Comparison of ENCODE assay signal across 2 cellular contexts in genomic region chr6:136499370-136499769, GRCh38.
A peak's percentile ranks its signal among the peaks of the same experiment; 100 is the strongest.
TF ChIP-seq lines count a peak whose summit lies in the region.

No MANE protein-coding gene starts in this region.

TF ChIP-seq in GM23338, 12 proteins besides CTCF, POLR2A, EP300 and RAD21 (continued from another document):
- TF ChIP-seq JUNB (IDR thresholded peaks at IDR 0.05; ENCODE audit: unreplicated experiment) (no peak), NANOG (IDR thresholded peaks at IDR 0.05; ENCODE audit: borderline replicate concordance) (no peak), POLR2AphosphoS5 (IDR thresholded peaks at IDR 0.05; ENCODE audit: low read depth) (no peak), CREB1 (CRISPR knock-in tag; IDR thresholded peaks at IDR 0.05; ENCODE audit: low read depth) (no peak), EZH2 (IDR thresholded peaks at IDR 0.05; ENCODE audit: low read depth, unreplicated experiment) (no peak), ZNF114 (CRISPR knock-in tag; IDR thresholded peaks at IDR 0.05) (no peak), ETS1 (IDR thresholded peaks at IDR 0.05) (no peak), ZNF331 (CRISPR knock-in tag; IDR thresholded peaks at IDR 0.05; ENCODE audit: low read depth) (no peak), ZNF462 (CRISPR knock-in tag; IDR thresholded peaks at IDR 0.05) (no peak), STAT1 (IDR thresholded peaks at IDR 0.05; ENCODE audit: unreplicated experiment) (no peak)
- TF ChIP-seq, protein P1, sequence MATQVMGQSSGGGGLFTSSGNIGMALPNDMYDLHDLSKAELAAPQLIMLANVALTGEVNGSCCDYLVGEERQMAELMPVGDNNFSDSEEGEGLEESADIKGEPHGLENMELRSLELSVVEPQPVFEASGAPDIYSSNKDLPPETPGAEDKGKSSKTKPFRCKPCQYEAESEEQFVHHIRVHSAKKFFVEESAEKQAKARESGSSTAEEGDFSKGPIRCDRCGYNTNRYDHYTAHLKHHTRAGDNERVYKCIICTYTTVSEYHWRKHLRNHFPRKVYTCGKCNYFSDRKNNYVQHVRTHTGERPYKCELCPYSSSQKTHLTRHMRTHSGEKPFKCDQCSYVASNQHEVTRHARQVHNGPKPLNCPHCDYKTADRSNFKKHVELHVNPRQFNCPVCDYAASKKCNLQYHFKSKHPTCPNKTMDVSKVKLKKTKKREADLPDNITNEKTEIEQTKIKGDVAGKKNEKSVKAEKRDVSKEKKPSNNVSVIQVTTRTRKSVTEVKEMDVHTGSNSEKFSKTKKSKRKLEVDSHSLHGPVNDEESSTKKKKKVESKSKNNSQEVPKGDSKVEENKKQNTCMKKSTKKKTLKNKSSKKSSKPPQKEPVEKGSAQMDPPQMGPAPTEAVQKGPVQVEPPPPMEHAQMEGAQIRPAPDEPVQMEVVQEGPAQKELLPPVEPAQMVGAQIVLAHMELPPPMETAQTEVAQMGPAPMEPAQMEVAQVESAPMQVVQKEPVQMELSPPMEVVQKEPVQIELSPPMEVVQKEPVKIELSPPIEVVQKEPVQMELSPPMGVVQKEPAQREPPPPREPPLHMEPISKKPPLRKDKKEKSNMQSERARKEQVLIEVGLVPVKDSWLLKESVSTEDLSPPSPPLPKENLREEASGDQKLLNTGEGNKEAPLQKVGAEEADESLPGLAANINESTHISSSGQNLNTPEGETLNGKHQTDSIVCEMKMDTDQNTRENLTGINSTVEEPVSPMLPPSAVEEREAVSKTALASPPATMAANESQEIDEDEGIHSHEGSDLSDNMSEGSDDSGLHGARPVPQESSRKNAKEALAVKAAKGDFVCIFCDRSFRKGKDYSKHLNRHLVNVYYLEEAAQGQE (IDR thresholded peaks at IDR 0.05; ENCODE audit: unreplicated experiment) = no peak

TF ChIP-seq in K562, 482 proteins besides CTCF, POLR2A, EP300 and RAD21 (continues in another document):
- TF ChIP-seq HDAC3 (IDR thresholded peaks at IDR 0.05; ENCODE audit: borderline replicate concordance, partially characterized antibody) = peak; percentile 48
- TF ChIP-seq ZKSCAN8 (CRISPR knock-in tag; IDR thresholded peaks at IDR 0.05) = peak; percentile 60; the same call in 1 of the 2 replicates
- peak; percentile 17 to 34; a peak in 1 of 4 replicates for TF ChIP-seq KDM1A (IDR thresholded peaks at IDR 0.05)
- 0 out of 2 replicates have a peak, but pooled peaks have one; percentile 25 for TF ChIP-seq SMARCA4 (IDR thresholded peaks at IDR 0.05)
- TF ChIP-seq TBL1XR1 (IDR thresholded peaks at IDR 0.05; ENCODE audit: low read length in 2 of 2) = 0 out of 4 replicates have a peak, but pooled peaks of 1 of the 2 experiments have one; percentile 56
- no peak for TF ChIP-seq EWSR1 (IDR thresholded peaks at IDR 0.05; ENCODE audit: borderline replicate concordance, low read depth, partially characterized antibody)
- peak; percentile 80 for TF ChIP-seq ARID1B (IDR thresholded peaks at IDR 0.05)
- TF ChIP-seq, protein P2, sequence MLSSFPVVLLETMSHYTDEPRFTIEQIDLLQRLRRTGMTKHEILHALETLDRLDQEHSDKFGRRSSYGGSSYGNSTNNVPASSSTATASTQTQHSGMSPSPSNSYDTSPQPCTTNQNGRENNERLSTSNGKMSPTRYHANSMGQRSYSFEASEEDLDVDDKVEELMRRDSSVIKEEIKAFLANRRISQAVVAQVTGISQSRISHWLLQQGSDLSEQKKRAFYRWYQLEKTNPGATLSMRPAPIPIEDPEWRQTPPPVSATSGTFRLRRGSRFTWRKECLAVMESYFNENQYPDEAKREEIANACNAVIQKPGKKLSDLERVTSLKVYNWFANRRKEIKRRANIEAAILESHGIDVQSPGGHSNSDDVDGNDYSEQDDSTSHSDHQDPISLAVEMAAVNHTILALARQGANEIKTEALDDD (IDR thresholded peaks at IDR 0.05) = peak; percentile 77; the same call in 1 of the 2 replicates
- TF ChIP-seq NR2C2 (CRISPR knock-in tag; IDR thresholded peaks at IDR 0.05) = no peak
- TF ChIP-seq NR2C2 (tag; IDR thresholded peaks at IDR 0.05) = peak; percentile 70; the same call in 1 of the 2 replicates
- peak; percentile 75 for TF ChIP-seq NCOR1 (IDR thresholded peaks at IDR 0.05)
- TF ChIP-seq FOXA3 (CRISPR knock-in tag; conservative IDR thresholded peaks at IDR 0.05 in 1 of 2, IDR thresholded peaks at IDR 0.05 in 1 of 2) = peak in 1 of 2 experiments; percentile 80; a peak in 2 of 4 replicates
- TF ChIP-seq TEAD4 (IDR thresholded peaks at IDR 0.05; ENCODE audit: low read length) = peak; percentile 73
- TF ChIP-seq TEAD4 (CRISPR knock-in tag; IDR thresholded peaks at IDR 0.05; ENCODE audit: borderline replicate concordance) = no peak
- peak; percentile 95 for TF ChIP-seq SMAD4 (CRISPR knock-in tag; conservative IDR thresholded peaks at IDR 0.05)
- peak in 1 of 2 experiments; percentile 59; a peak in 2 of 4 replicates for TF ChIP-seq RCOR1 (IDR thresholded peaks at IDR 0.05; ENCODE audit: borderline replicate concordance in 1 of 2, low read depth in 2 of 2, low read length in 2 of 2)
- TF ChIP-seq DPF2 (IDR thresholded peaks at IDR 0.05) = peak; percentile 71
- 0 out of 2 replicates have a peak, but pooled peaks have one; percentile 21 for TF ChIP-seq POLR2AphosphoS5 (IDR thresholded peaks at IDR 0.05; ENCODE audit: control insufficient read depth, insufficient read depth, low read depth, low read length)
- peak; percentile 73 for TF ChIP-seq TAL1 (IDR thresholded peaks at IDR 0.05)
- TF ChIP-seq TCF3 (CRISPR knock-in tag; IDR thresholded peaks at IDR 0.05) = peak; percentile 92
- TF ChIP-seq TRIM24 (IDR thresholded peaks at IDR 0.05) = peak in 1 of 2 experiments; percentile 66; a peak in 2 of 4 replicates
- TF ChIP-seq NR2C1 (IDR thresholded peaks at IDR 0.05) = 0 out of 2 replicates have a peak, but pooled peaks have one; percentile 11
- TF ChIP-seq NR2C1 (tag; IDR thresholded peaks at IDR 0.05) = peak; percentile 86
- TF ChIP-seq, protein P3, sequence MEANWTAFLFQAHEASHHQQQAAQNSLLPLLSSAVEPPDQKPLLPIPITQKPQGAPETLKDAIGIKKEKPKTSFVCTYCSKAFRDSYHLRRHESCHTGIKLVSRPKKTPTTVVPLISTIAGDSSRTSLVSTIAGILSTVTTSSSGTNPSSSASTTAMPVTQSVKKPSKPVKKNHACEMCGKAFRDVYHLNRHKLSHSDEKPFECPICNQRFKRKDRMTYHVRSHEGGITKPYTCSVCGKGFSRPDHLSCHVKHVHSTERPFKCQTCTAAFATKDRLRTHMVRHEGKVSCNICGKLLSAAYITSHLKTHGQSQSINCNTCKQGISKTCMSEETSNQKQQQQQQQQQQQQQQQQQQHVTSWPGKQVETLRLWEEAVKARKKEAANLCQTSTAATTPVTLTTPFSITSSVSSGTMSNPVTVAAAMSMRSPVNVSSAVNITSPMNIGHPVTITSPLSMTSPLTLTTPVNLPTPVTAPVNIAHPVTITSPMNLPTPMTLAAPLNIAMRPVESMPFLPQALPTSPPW (CRISPR knock-in tag; IDR thresholded peaks at IDR 0.05) = 0 out of 2 replicates have a peak, but pooled peaks have one; percentile 16
- TF ChIP-seq, protein P4, sequence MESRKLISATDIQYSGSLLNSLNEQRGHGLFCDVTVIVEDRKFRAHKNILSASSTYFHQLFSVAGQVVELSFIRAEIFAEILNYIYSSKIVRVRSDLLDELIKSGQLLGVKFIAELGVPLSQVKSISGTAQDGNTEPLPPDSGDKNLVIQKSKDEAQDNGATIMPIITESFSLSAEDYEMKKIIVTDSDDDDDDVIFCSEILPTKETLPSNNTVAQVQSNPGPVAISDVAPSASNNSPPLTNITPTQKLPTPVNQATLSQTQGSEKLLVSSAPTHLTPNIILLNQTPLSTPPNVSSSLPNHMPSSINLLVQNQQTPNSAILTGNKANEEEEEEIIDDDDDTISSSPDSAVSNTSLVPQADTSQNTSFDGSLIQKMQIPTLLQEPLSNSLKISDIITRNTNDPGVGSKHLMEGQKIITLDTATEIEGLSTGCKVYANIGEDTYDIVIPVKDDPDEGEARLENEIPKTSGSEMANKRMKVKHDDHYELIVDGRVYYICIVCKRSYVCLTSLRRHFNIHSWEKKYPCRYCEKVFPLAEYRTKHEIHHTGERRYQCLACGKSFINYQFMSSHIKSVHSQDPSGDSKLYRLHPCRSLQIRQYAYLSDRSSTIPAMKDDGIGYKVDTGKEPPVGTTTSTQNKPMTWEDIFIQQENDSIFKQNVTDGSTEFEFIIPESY (CRISPR knock-in tag; IDR thresholded peaks at IDR 0.05) = no peak
- TF ChIP-seq ZFP91 (CRISPR knock-in tag; IDR thresholded peaks at IDR 0.05) = no peak
- no peak for TF ChIP-seq DNMT1 (IDR thresholded peaks at IDR 0.05)
- TF ChIP-seq XRCC5 (IDR thresholded peaks at IDR 0.05; ENCODE audit: low read depth, low read length) = no peak
- TF ChIP-seq, protein P5, sequence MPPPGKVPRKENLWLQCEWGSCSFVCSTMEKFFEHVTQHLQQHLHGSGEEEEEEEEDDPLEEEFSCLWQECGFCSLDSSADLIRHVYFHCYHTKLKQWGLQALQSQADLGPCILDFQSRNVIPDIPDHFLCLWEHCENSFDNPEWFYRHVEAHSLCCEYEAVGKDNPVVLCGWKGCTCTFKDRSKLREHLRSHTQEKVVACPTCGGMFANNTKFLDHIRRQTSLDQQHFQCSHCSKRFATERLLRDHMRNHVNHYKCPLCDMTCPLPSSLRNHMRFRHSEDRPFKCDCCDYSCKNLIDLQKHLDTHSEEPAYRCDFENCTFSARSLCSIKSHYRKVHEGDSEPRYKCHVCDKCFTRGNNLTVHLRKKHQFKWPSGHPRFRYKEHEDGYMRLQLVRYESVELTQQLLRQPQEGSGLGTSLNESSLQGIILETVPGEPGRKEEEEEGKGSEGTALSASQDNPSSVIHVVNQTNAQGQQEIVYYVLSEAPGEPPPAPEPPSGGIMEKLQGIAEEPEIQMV (tag; conservative IDR thresholded peaks at IDR 0.05; ENCODE audit: low read depth) = no peak
- no peak for TF ChIP-seq ATF1 (CRISPR knock-in tag; IDR thresholded peaks at IDR 0.05)
- no peak for TF ChIP-seq ATF1 (tag; IDR thresholded peaks at IDR 0.05)
- peak; percentile 90 for TF ChIP-seq ETV5 (CRISPR knock-in tag; IDR thresholded peaks at IDR 0.05; ENCODE audit: low read depth)
- peak; percentile 44 for TF ChIP-seq MEIS2 (IDR thresholded peaks at IDR 0.05; ENCODE audit: partially characterized antibody)
- peak in 1 of 2 experiments; percentile 70; a peak in 1 of 4 replicates for TF ChIP-seq ZNF639 (CRISPR knock-in tag; conservative IDR thresholded peaks at IDR 0.05 in 1 of 2, IDR thresholded peaks at IDR 0.05 in 1 of 2)
- peak; percentile 62 for TF ChIP-seq GABPA (tag; conservative IDR thresholded peaks at IDR 0.05; ENCODE audit: low read depth)
- TF ChIP-seq GATA2 (CRISPR knock-in tag; IDR thresholded peaks at IDR 0.05) = peak; percentile 36; the same call in 1 of the 2 replicates
- TF ChIP-seq ZNF717 (CRISPR knock-in tag; IDR thresholded peaks at IDR 0.05) = no peak
- TF ChIP-seq ZNF766 (CRISPR knock-in tag; conservative IDR thresholded peaks at IDR 0.05) = 0 out of 2 replicates have a peak, but pooled peaks have one; percentile 20
- peak; percentile 31; the same call in 1 of the 2 replicates for TF ChIP-seq CXXC5 (CRISPR knock-in tag; IDR thresholded peaks at IDR 0.05)
- TF ChIP-seq DMBX1 (CRISPR knock-in tag; IDR thresholded peaks at IDR 0.05; ENCODE audit: borderline replicate concordance) = peak; percentile 67; the same call in 1 of the 2 replicates
- TF ChIP-seq CBX8 (IDR thresholded peaks at IDR 0.05; ENCODE audit: borderline replicate concordance, extremely low read depth, low read depth, low read length, poor library complexity, severe bottlenecking) = no peak
- TF ChIP-seq, protein P6, sequence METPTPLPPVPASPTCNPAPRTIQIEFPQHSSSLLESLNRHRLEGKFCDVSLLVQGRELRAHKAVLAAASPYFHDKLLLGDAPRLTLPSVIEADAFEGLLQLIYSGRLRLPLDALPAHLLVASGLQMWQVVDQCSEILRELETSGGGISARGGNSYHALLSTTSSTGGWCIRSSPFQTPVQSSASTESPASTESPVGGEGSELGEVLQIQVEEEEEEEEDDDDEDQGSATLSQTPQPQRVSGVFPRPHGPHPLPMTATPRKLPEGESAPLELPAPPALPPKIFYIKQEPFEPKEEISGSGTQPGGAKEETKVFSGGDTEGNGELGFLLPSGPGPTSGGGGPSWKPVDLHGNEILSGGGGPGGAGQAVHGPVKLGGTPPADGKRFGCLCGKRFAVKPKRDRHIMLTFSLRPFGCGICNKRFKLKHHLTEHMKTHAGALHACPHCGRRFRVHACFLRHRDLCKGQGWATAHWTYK (CRISPR knock-in tag; IDR thresholded peaks at IDR 0.05) = 0 out of 2 replicates have a peak, but pooled peaks have one; percentile 33
- peak; percentile 13; the same call in 1 of the 2 replicates for TF ChIP-seq RNF2 (IDR thresholded peaks at IDR 0.05)
- TF ChIP-seq, protein P7, sequence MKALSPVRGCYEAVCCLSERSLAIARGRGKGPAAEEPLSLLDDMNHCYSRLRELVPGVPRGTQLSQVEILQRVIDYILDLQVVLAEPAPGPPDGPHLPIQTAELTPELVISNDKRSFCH (CRISPR knock-in tag; IDR thresholded peaks at IDR 0.05) = no peak
- TF ChIP-seq, protein P7 (tag; IDR thresholded peaks at IDR 0.05) = peak; percentile 32; the same call in 1 of the 2 replicates
